8 cellular contexts compared by ENCODE assay signal in genomic region chr14:91892918-91893527, GRCh38. TPM values are rescaled to one million over a fixed set of nuclear protein-coding genes. Genes with fewer than 3 reads are reported as not detected.
DNase-seq lines count a peak whose midpoint lies in the region; TF ChIP-seq lines count a peak whose summit lies in the region.

No MANE protein-coding gene starts in this region.

- H3K27ac ChIP-seq in endodermal cell (ENCODE audit: low read depth, low read length) (no peak overlapping the region), smooth muscle cell (ENCODE audit: low read depth) (no peak overlapping the region)

- H3F3A ChIP-seq in smooth muscle cell (ENCODE audit: low read depth): no peaks in the 10 kb centered on the region

- TF ChIP-seq CTCF in endodermal cell (conservative IDR thresholded peaks at IDR 0.05) (peak; percentile 86), smooth muscle cell (IDR thresholded peaks at IDR 0.05; ENCODE audit: borderline replicate concordance, insufficient read depth, poor library complexity, severe bottlenecking) (peak; percentile 44)

- DNase-seq in stimulated activated CD4-positive, alpha-beta T cell treated with anti-CD3 and anti-CD28 coated beads, Interleukin-15, amount 100 ng/mL, for 24 hours: peak; percentile 31
- no peak for DNase-seq in stimulated activated CD4-positive, alpha-beta T cell treated with anti-CD3 and anti-CD28 coated beads, Interleukin-2, amount 100 ng/mL, for 48 hours
- DNase-seq in OCI-M1 (lab: John Stamatoyannopoulos, UW) (peak; percentile 51), endodermal cell (peak; percentile 83), smooth muscle cell (lab: John Stamatoyannopoulos, UW; ENCODE audit: unreplicated experiment) (no peak), NCI-H446 treated with DMSO at 0.1 percent for 48 hours (lab: John Stamatoyannopoulos, UW) (no peak), retina (no peak)
- no peak for DNase-seq in activated CD8-positive, alpha-beta memory T cell treated with anti-CD3 and anti-CD28 coated beads, Interleukin-2, amount 50 U/mL, for 4 hours

- peaks cover 15% of the 10 kb centered on the region for H3K4me1 Mint-ChIP-seq in endodermal cell

- no peak overlapping the region for H3K4me3 ChIP-seq in endodermal cell (ENCODE audit: low read length)
- no peak overlapping the region for H3K4me3 ChIP-seq in smooth muscle cell

- H3K4me3 Mint-ChIP-seq in endodermal cell: no peak overlapping the region

- H4K20me1 ChIP-seq in smooth muscle cell (ENCODE audit: low read depth): no peaks in the 10 kb centered on the region

- H3K36me3 ChIP-seq in endodermal cell (ENCODE audit: control insufficient read depth, insufficient read depth, low read length): no peaks in the 10 kb centered on the region
- no peaks in the 10 kb centered on the region for H3K36me3 ChIP-seq in smooth muscle cell (ENCODE audit: low read depth)

- H2AFZ ChIP-seq in smooth muscle cell (ENCODE audit: low read depth): no peak overlapping the region

- no peaks in the 10 kb centered on the region for H3K36me3 Mint-ChIP-seq in endodermal cell (ENCODE audit: low read depth)

- no peaks in the 10 kb centered on the region for H3K9me3 ChIP-seq in endodermal cell (ENCODE audit: control insufficient read depth, low read length)
- no peaks in the 10 kb centered on the region for H3K9me3 ChIP-seq in smooth muscle cell (replicated peaks; ENCODE audit: low read depth)

- WGBS in endodermal cell (ENCODE audit: insufficient coverage in 1 of 2, insufficient read length in 1 of 2), 2 experiments: 53 to 67% methylated on average over 7 to 9 of the region's 10 CpGs
- whole genome bisulfite sequencing in smooth muscle cell (ENCODE audit: low lambda C conversion rate): 51% methylated on average over 10 of the region's 10 CpGs

- H3K27me3 Mint-ChIP-seq in endodermal cell (ENCODE audit: insufficient read depth): no peaks in the 10 kb centered on the region

- peaks cover 5% of the 10 kb centered on the region for H3K4me1 ChIP-seq in endodermal cell (ENCODE audit: control insufficient read depth, insufficient read depth, low read length)
- peaks cover 8% of the 10 kb centered on the region for H3K4me1 ChIP-seq in smooth muscle cell (ENCODE audit: low read depth)

- H3K27ac Mint-ChIP-seq in endodermal cell: no peak overlapping the region

- H3K27me3 ChIP-seq in endodermal cell (ENCODE audit: control insufficient read depth, insufficient read depth, low read length, poor library complexity, severe bottlenecking) (no peaks in the 10 kb centered on the region), smooth muscle cell (ENCODE audit: low read depth) (no peaks in the 10 kb centered on the region)

- no peaks in the 10 kb centered on the region for H3K79me2 ChIP-seq in smooth muscle cell (ENCODE audit: low read depth)

- no peak overlapping the region for H3K4me2 ChIP-seq in smooth muscle cell

- H3K9me3 Mint-ChIP-seq in endodermal cell: no peaks in the 10 kb centered on the region

- H3K9ac ChIP-seq in endodermal cell (ENCODE audit: extremely low read depth, low read length, poor library complexity, severe bottlenecking): no peak overlapping the region
- H3K9ac ChIP-seq in smooth muscle cell (ENCODE audit: low read depth): no peak overlapping the region

RNA-seq across cellular contexts. Expression of gene TC2N, which starts 25.7 kb away (rescaled TPM):
- total RNA-seq in endodermal cell (10 to 100 TPM; 17.3 to 19.5 TPM), smooth muscle cell (5.7 and 10.3 TPM in 2 replicates)
- polyA plus RNA-seq in endodermal cell (2013, experiment 1 of 2): 2.7 TPM
- polyA plus RNA-seq in endodermal cell (2013, experiment 2 of 2): 3.1 TPM
- 0.33 and 2.8 TPM in 2 replicates for polyA plus RNA-seq in smooth muscle cell

RNA-seq across cellular contexts. Expression of gene FBLN5, which starts 54.5 kb away (rescaled TPM):
- total RNA-seq in endodermal cell (1 to 10 TPM; 4.0 to 4.8 TPM), smooth muscle cell (82.1 and 109 TPM in 2 replicates)
- polyA plus RNA-seq in endodermal cell (2013, experiment 1 of 2): 4.0 TPM
- polyA plus RNA-seq in endodermal cell (2013, experiment 2 of 2): 3.8 TPM
- 104 and 154 TPM in 2 replicates for polyA plus RNA-seq in smooth muscle cell

Comparison
In these comparisons a context has a peak if more than half of its experiments do, and no peak if none do; other contexts are left out.
1. DNase-seq: peak in stimulated activated CD4-positive, alpha-beta T cell treated with anti-CD3 and anti-CD28 coated beads, Interleukin-15, amount 100 ng/mL, for 24 hours (single experiment), OCI-M1 (single experiment) and endodermal cell (single experiment); none in stimulated activated CD4-positive, alpha-beta T cell treated with anti-CD3 and anti-CD28 coated beads, Interleukin-2, amount 100 ng/mL, for 48 hours (0 of 2), smooth muscle cell (single experiment), NCI-H446 treated with DMSO at 0.1 percent for 48 hours (single experiment), activated CD8-positive, alpha-beta memory T cell treated with anti-CD3 and anti-CD28 coated beads, Interleukin-2, amount 50 U/mL, for 4 hours (single experiment) and retina (single experiment).
2. RNA of gene FBLN5, which starts 54.5 kb away (total RNA-seq): 82.1 to 109 TPM in smooth muscle cell; 4.0 to 4.8 TPM in endodermal cell; every median in the first group is over 10 times any median in the second.